16 cellular contexts compared by ENCODE assay signal in the genomic region with DNA sequence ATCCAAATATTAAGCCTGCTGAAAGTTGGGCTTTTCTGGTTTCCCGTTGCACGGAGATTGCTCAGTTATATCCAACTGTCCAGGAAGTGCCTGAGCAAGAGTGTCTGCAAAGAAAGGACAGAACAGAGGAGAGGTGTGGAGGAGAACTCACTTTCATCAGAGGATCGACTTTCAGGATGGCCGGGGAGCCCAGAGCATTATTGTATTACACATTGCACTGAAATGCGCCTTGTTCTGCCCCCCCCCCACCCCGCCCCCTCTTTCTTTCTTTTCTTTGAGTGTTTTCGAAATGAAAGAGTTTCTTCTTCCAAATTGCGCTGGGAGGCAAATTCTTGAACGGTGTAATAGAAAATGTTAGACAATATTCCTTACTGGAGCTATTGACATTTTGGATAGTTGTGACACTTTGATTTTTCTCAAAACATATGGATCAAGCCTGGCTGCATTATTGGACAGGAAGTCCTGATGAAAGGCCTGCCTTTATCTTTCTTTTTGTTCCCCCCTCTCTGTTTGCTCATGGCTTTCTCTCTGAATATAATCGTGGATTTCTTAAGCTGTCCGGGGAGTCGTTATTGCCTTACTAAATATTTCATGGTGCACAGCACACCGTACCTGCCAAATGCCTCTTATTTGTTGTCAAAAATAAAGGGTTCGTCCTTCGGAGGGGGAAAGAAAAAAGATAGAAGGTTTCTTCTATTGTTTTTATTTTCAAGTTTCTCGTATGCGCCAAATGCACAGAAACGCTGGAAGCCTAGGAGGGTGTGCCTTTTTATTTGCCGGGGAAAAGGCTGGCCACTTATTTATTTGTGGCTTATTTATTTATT.
DNase-seq lines count a peak whose midpoint lies in the region; ATAC-seq, FAIRE-seq and TF ChIP-seq lines count a peak whose summit lies in the region.
"Had no signal": no experiment of that assay in that cellular context is flagged by ENCODE, and none has a peak within 500 bp of the region (broad histone marks: within the 10 kb centered on the region; RNA-seq: fewer than 3 reads in every experiment).

No MANE protein-coding gene starts in this region.

- 23% methylated on average over 19 of the region's 19 CpGs for WGBS in right lobe of liver (ENCODE audit: insufficient coverage, low coverage, low lambda C conversion rate, missing lambda C conversion rate)

- no peak for TF ChIP-seq CTCF in HEK293 (tag by site-specific recombination; IDR thresholded peaks at IDR 0.05)
- TF ChIP-seq CTCF in brain microvascular endothelial cell (IDR thresholded peaks at IDR 0.05; ENCODE audit: low read depth, low read length, missing control alignments): no peak
- no peak for TF ChIP-seq CTCF in right lobe of liver (IDR thresholded peaks at IDR 0.05)
- no peak for TF ChIP-seq CTCF in vagina (IDR thresholded peaks at IDR 0.05)

- H3K4me3 ChIP-seq in ACC112 (ENCODE audit: low read depth, low read length) (peak overlapping the region; percentile 63), HEK293 (ENCODE audit: low read depth, low read length) (no peak overlapping the region), brain microvascular endothelial cell (ENCODE audit: low read depth, low read length) (peak overlapping the region; percentile 16), right lobe of liver (peak overlapping the region; percentile 8 to 39 (median 38)), vagina (no peak overlapping the region)
- H3K4me3 ChIP-seq: skin epidermis had no signal

- intact Hi-C loops in right lobe of liver (cut with DNase I): no loop called here
- intact Hi-C loops in vagina (cut with DNase I): no loop called here

- in situ Hi-C loops in brain microvascular endothelial cell (cut with HindIII; ENCODE audit: low pct_ligation_motif_present, low sequenced_read_pairs): no loop called here

- CTCF ChIA-PET in HEK293 (lab: Yijun Ruan, JAX): no interaction called here

- DNase-seq in brain microvascular endothelial cell (no peak), right lobe of liver (no peak), ureter (ENCODE audit: low spot score) (no peak), HTR-8/SVneo (ENCODE audit: insufficient read length, low spot score) (no peak), vagina (ENCODE audit: extremely low spot score in 2 of 2) (no peak)
- DNase-seq: activated CD8-positive, alpha-beta memory T cell treated with anti-CD3 and anti-CD28 coated beads, Interleukin-2, amount 10 ng/mL, durations not matched to agents 7 days and 5 days; HCEC 1CT; hippocampal formation; left ventricle myocardium superior; NCI-H1436; SHP77 treated with DMSO at 0.1 percent for 48 hours had no signal

- TF ChIP-seq POLR2A in right lobe of liver (IDR thresholded peaks at IDR 0.05) (no peak), vagina (IDR thresholded peaks at IDR 0.05) (no peak)

- no peak for FAIRE-seq in HTR-8/SVneo (lab: Jason Lieb, UNC)
- FAIRE-seq: TTC549 had no signal

- H3K9me3 ChIP-seq in HEK293 (ENCODE audit: control insufficient read depth, insufficient read depth, low read depth, low read length) (no peaks in the 10 kb centered on the region), right lobe of liver (no peaks in the 10 kb centered on the region), vagina (no peaks in the 10 kb centered on the region)

- no peaks in the 10 kb centered on the region for H3K79me2 ChIP-seq in ACC112 (ENCODE audit: control insufficient read depth, insufficient read depth, low read length, unreplicated experiment)

- H3K4me1 ChIP-seq in ACC112 (ENCODE audit: control insufficient read depth, insufficient read depth, low read length, unreplicated experiment) (no peaks in the 10 kb centered on the region), HEK293 (ENCODE audit: control insufficient read depth, insufficient read depth, low read length) (no peaks in the 10 kb centered on the region), right lobe of liver (peaks cover 0 to 41% (median 21%) of the 10 kb centered on the region in 4 donors), vagina (no peaks in the 10 kb centered on the region)

- POLR2A ChIA-PET in HEK293 (lab: Yijun Ruan, JAX): no interaction called here

- no peaks in the 10 kb centered on the region for H3K36me3 ChIP-seq in ACC112 (ENCODE audit: insufficient read depth, low read length)
- H3K36me3 ChIP-seq in HEK293 (ENCODE audit: control insufficient read depth in 2 of 2, insufficient read depth in 1 of 2, low read length in 2 of 2): no peaks in the 10 kb centered on the region
- no peaks in the 10 kb centered on the region for H3K36me3 ChIP-seq in brain microvascular endothelial cell (replicated peaks)
- no peaks in the 10 kb centered on the region for H3K36me3 ChIP-seq in right lobe of liver
- H3K36me3 ChIP-seq in vagina: no peaks in the 10 kb centered on the region

- no peaks in the 10 kb centered on the region for H3K27me3 ChIP-seq in ACC112 (ENCODE audit: insufficient read depth, low read length)
- peaks cover 11% of the 10 kb centered on the region for H3K27me3 ChIP-seq in brain microvascular endothelial cell (replicated peaks)
- H3K27me3 ChIP-seq in right lobe of liver: no peaks in the 10 kb centered on the region
- no peaks in the 10 kb centered on the region for H3K27me3 ChIP-seq in vagina

- peak in 1 of 4 donors; percentile 30 for ATAC-seq in right lobe of liver
- no peak for ATAC-seq in HG03469 (IDR thresholded peaks at IDR 0.05; ENCODE audit: unreplicated experiment)
- ATAC-seq: activated CD8-positive, alpha-beta memory T cell treated with anti-CD3 and anti-CD28 coated beads, Interleukin-2, amount 10 ng/mL, durations not matched to agents 7 days and 5 days; left ventricle myocardium superior had no signal

- H3K27ac ChIP-seq in ACC112 (ENCODE audit: low read depth, low read length) (no peak overlapping the region), HEK293 (ENCODE audit: extremely low read depth, low read depth, low read length) (no peak overlapping the region), brain microvascular endothelial cell (no peak overlapping the region), right lobe of liver (peak overlapping the region; percentile 31 to 83 (median 72)), vagina (no peak overlapping the region)

- peak overlapping the region; percentile 66 for H2AFZ ChIP-seq in ACC112 (ENCODE audit: low read length, unreplicated experiment)

TF ChIP-seq in HEK293, 187 proteins besides CTCF, POLR2A, EP300 and RAD21:
- TF ChIP-seq ZNF624 (tag by site-specific recombination; IDR thresholded peaks at IDR 0.05) (no peak), FEZF1 (tag by site-specific recombination; IDR thresholded peaks at IDR 0.05) (no peak), ZNF266 (tag by site-specific recombination; IDR thresholded peaks at IDR 0.05; ENCODE audit: low read depth) (no peak), ZNF48 (tag by site-specific recombination; IDR thresholded peaks at IDR 0.05) (no peak), ZBTB17 (tag by site-specific recombination; IDR thresholded peaks at IDR 0.05) (peak; percentile 64), ZBTB8A (tag by site-specific recombination; IDR thresholded peaks at IDR 0.05) (no peak), ZNF707 (tag by site-specific recombination; IDR thresholded peaks at IDR 0.05) (no peak)
- TF ChIP-seq, protein P1, sequence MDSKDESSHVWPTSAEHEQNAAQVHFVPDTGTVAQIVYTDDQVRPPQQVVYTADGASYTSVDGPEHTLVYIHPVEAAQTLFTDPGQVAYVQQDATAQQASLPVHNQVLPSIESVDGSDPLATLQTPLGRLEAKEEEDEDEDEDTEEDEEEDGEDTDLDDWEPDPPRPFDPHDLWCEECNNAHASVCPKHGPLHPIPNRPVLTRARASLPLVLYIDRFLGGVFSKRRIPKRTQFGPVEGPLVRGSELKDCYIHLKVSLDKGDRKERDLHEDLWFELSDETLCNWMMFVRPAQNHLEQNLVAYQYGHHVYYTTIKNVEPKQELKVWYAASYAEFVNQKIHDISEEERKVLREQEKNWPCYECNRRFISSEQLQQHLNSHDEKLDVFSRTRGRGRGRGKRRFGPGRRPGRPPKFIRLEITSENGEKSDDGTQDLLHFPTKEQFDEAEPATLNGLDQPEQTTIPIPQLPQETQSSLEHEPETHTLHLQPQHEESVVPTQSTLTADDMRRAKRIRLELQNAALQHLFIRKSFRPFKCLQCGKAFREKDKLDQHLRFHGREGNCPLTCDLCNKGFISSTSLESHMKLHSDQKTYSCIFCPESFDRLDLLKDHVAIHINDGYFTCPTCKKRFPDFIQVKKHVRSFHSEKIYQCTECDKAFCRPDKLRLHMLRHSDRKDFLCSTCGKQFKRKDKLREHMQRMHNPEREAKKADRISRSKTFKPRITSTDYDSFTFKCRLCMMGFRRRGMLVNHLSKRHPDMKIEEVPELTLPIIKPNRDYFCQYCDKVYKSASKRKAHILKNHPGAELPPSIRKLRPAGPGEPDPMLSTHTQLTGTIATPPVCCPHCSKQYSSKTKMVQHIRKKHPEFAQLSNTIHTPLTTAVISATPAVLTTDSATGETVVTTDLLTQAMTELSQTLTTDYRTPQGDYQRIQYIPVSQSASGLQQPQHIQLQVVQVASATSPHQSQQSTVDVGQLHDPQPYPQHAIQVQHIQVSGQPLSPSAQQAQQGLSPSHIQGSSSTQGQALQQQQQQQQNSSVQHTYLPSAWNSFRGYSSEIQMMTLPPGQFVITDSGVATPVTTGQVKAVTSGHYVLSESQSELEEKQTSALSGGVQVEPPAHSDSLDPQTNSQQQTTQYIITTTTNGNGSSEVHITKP (tag by site-specific recombination; IDR thresholded peaks at IDR 0.05): no peak
- TF ChIP-seq, protein P2, sequence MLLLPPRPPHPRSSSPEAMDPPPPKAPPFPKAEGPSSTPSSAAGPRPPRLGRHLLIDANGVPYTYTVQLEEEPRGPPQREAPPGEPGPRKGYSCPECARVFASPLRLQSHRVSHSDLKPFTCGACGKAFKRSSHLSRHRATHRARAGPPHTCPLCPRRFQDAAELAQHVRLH (tag by site-specific recombination; IDR thresholded peaks at IDR 0.05): no peak

Comparison
In these comparisons a context has a peak if more than half of its experiments do, and no peak if none do; other contexts are left out.
1. H3K27ac ChIP-seq: peak in right lobe of liver (3 of 3); none in ACC112 (single experiment), HEK293 (single experiment), brain microvascular endothelial cell (single experiment) and vagina (single experiment).
2. H3K4me3 ChIP-seq: peak in ACC112 (single experiment), brain microvascular endothelial cell (single experiment) and right lobe of liver (3 of 3); none in HEK293 (single experiment) and vagina (0 of 2).